Comparison of ENCODE assay signal across 11 cellular contexts in the genomic region with DNA sequence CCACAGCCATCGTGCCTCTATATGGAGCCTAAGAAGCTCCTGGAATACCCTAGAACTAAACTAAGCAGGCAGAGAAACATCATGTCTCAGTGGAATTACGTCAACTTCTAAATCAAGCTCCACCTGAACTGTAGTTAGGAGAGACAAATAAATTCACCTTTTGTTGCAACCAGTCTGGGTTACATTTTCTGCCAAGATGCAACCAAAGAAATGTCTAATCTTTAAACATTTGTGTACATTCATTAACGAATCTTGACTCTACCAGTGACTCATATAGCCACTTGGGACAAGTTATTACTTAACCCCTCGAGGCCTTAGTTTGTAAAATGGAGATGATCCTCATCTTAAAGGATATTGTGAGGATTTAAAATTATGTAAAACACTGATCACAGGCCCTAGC. TPM values are rescaled to one million over a fixed set of nuclear protein-coding genes. Genes with fewer than 3 reads are reported as not detected.
DNase-seq lines count a peak whose midpoint lies in the region; FAIRE-seq and TF ChIP-seq lines count a peak whose summit lies in the region.
"Had no signal": no experiment of that assay in that cellular context is flagged by ENCODE, and none has a peak within 500 bp of the region (broad histone marks: within the 10 kb centered on the region; RNA-seq: fewer than 3 reads in every experiment).

No MANE protein-coding gene starts in this region.

- no peak overlapping the region for H3K14ac ChIP-seq in neuronal stem cell (ENCODE audit: low read length)

- no peak overlapping the region for H2BK5ac ChIP-seq in neuronal stem cell (ENCODE audit: low read length)

- no peak overlapping the region for H4K8ac ChIP-seq in neuronal stem cell (ENCODE audit: low read depth, low read length)

- H3K9me3 ChIP-seq in GM23248 (ENCODE audit: low read depth) = no peaks in the 10 kb centered on the region
- no peaks in the 10 kb centered on the region for H3K9me3 ChIP-seq in hepatocyte (ENCODE audit: low read depth)
- no peaks in the 10 kb centered on the region for H3K9me3 ChIP-seq in testis
- H3K9me3 ChIP-seq in neuronal stem cell (replicated peaks in 1 of 2; ENCODE audit: control insufficient read depth in 2 of 2, insufficient read depth in 1 of 2, low read depth in 1 of 2, low read length in 2 of 2) = no peaks in the 10 kb centered on the region
- H3K9me3 ChIP-seq: gastroesophageal sphincter had no signal

- peaks cover 45% of the 10 kb centered on the region for H3K36me3 Mint-ChIP-seq in Calu3 (ENCODE audit: insufficient read depth, unreplicated experiment)

- H3K4me3 Mint-ChIP-seq in Calu3 (ENCODE audit: low read depth, unreplicated experiment) = peak overlapping the region; percentile 55

- no peak for FAIRE-seq in HTR-8/SVneo (lab: Jason Lieb, UNC)

- H3K4me3 ChIP-seq in GM23248 = no peak overlapping the region
- no peak overlapping the region for H3K4me3 ChIP-seq in hepatocyte
- H3K4me3 ChIP-seq in testis = no peak overlapping the region
- no peak overlapping the region for H3K4me3 ChIP-seq in neuronal stem cell (ENCODE audit: low read length in 2 of 2)
- H3K4me3 ChIP-seq: gastroesophageal sphincter had no signal

- H3K4me1 ChIP-seq in GM23248 (ENCODE audit: insufficient read depth) (peaks cover 61% of the 10 kb centered on the region), hepatocyte (ENCODE audit: insufficient read depth) (peaks cover 34% of the 10 kb centered on the region), testis (no peaks in the 10 kb centered on the region), neuronal stem cell (ENCODE audit: control insufficient read depth in 2 of 2, insufficient read depth in 1 of 2, low read depth in 1 of 2, low read length in 2 of 2) (peaks cover 0 to 3% of the 10 kb centered on the region in 2 donors)

- H2AK5ac ChIP-seq in neuronal stem cell (ENCODE audit: low read depth, low read length) = no peak overlapping the region

- H3K27ac ChIP-seq in GM23248 = no peak overlapping the region
- H3K27ac ChIP-seq in hepatocyte = peak overlapping the region; percentile 87
- no peak overlapping the region for H3K27ac ChIP-seq in testis
- no peak overlapping the region for H3K27ac ChIP-seq in neuronal stem cell (replicated peaks; ENCODE audit: low read length)
- H3K27ac ChIP-seq: gastroesophageal sphincter had no signal

- H4K20me1 ChIP-seq in GM23248 (ENCODE audit: insufficient read depth) (no peaks in the 10 kb centered on the region), hepatocyte (ENCODE audit: insufficient read depth, poor library complexity, severe bottlenecking) (no peaks in the 10 kb centered on the region)

- H3K27ac Mint-ChIP-seq in Calu3 (ENCODE audit: unreplicated experiment) = peak overlapping the region; percentile 95

- no peak overlapping the region for H2BK15ac ChIP-seq in neuronal stem cell (ENCODE audit: low read length)

- H2BK120ac ChIP-seq in neuronal stem cell (ENCODE audit: low read depth, low read length) = no peak overlapping the region

- no peaks in the 10 kb centered on the region for H3K9me3 Mint-ChIP-seq in Calu3 (ENCODE audit: low read depth, unreplicated experiment)

- H3K27me3 Mint-ChIP-seq in Calu3 (ENCODE audit: unreplicated experiment) = no peaks in the 10 kb centered on the region

- TF ChIP-seq POLR2A in testis (IDR thresholded peaks at IDR 0.05) = no peak

- in situ Hi-C loops in GM23248 (cut with MboI) = loop anchor here (25.0 kb wide), 2 partner anchors 649 to 774 kb away; no protein-coding TSS in a partner anchor

- H3K9me2 ChIP-seq in GM23248 (ENCODE audit: insufficient read depth) (no peaks in the 10 kb centered on the region), hepatocyte (replicated peaks; ENCODE audit: insufficient read depth) (no peaks in the 10 kb centered on the region)

- H3K36me3 ChIP-seq in GM23248 (ENCODE audit: low read depth) (no peaks in the 10 kb centered on the region; the same call in 1 of the 2 replicates), hepatocyte (replicated peaks; ENCODE audit: insufficient read depth, low read depth) (no peaks in the 10 kb centered on the region), testis (ENCODE audit: low read depth, missing control alignments) (no peaks in the 10 kb centered on the region), neuronal stem cell (replicated peaks in 1 of 2; ENCODE audit: control insufficient read depth in 2 of 2, insufficient read depth in 2 of 2, low read length in 2 of 2) (no peaks in the 10 kb centered on the region)
- H3K36me3 ChIP-seq: gastroesophageal sphincter had no signal

- 43 to 51% methylated on average over 4 of the region's 4 CpGs for WGBS in GM23248 (ENCODE audit: low coverage in 1 of 2, low lambda C conversion rate in 2 of 2, missing lambda C conversion rate in 2 of 2), 2 experiments
- WGBS in hepatocyte (ENCODE audit: low lambda C conversion rate, missing lambda C conversion rate) = 57% methylated on average over 4 of the region's 4 CpGs
- WGBS in testis, 2 donors = 86 to 87% methylated on average over 4 of the region's 4 CpGs
- whole genome bisulfite sequencing in neuronal stem cell (ENCODE audit: extremely low coverage in 2 of 2, insufficient read length in 2 of 2, insufficient replicate concordance in 1 of 2), 2 donors = no CpG with 5 or more reads among the region's 4 CpGs

- peaks cover 47% of the 10 kb centered on the region; the same call in 1 of the 2 replicates for H3F3A ChIP-seq in GM23248 (ENCODE audit: insufficient read depth)

- H3K4ac ChIP-seq in neuronal stem cell (ENCODE audit: low read length) = no peak overlapping the region

- no TSS peak for BruUV-seq in Calu3 (replicated peaks; lab: Mats Ljungman, UMichigan)

- no peak for TF ChIP-seq CTCF in Calu3 (IDR thresholded peaks at IDR 0.05; ENCODE audit: unreplicated experiment)
- TF ChIP-seq CTCF in hepatocyte (IDR thresholded peaks at IDR 0.05; ENCODE audit: poor library complexity) = no peak
- no peak for TF ChIP-seq CTCF in testis (IDR thresholded peaks at IDR 0.05)

- no peak overlapping the region for H3K18ac ChIP-seq in neuronal stem cell (ENCODE audit: low read length)

- H3K79me1 ChIP-seq in neuronal stem cell (ENCODE audit: low read depth, low read length) = peaks cover 4% of the 10 kb centered on the region

- no peak overlapping the region for H2BK12ac ChIP-seq in neuronal stem cell (ENCODE audit: low read length)

- H4K91ac ChIP-seq in neuronal stem cell (ENCODE audit: low read depth, low read length, poor library complexity) = no peak overlapping the region

- CTCF ChIA-PET in Calu3 (lab: Charles Lee) = interaction anchor here (1.0 to 1.7 kb wide), 3 partner anchors 10 to 16 kb away, joined by 3 to 6 read pairs (median 4); no protein-coding TSS in a partner anchor

- no peaks in the 10 kb centered on the region for H3K27me3 ChIP-seq in GM23248 (replicated peaks; ENCODE audit: insufficient read depth)
- no peaks in the 10 kb centered on the region for H3K27me3 ChIP-seq in hepatocyte
- no peaks in the 10 kb centered on the region for H3K27me3 ChIP-seq in testis
- no peaks in the 10 kb centered on the region for H3K27me3 ChIP-seq in neuronal stem cell (ENCODE audit: control insufficient read depth in 3 of 3, insufficient read depth in 3 of 3, low read depth in 1 of 3, low read length in 3 of 3)
- H3K27me3 ChIP-seq: gastroesophageal sphincter had no signal

- H3K9ac ChIP-seq in GM23248 = no peak overlapping the region
- H3K9ac ChIP-seq in neuronal stem cell (ENCODE audit: low read depth, low read length, poor library complexity) = no peak overlapping the region

- intact Hi-C loops in Calu3 (cut with micrococcal nuclease; ENCODE audit: unreplicated experiment) (loop anchor here (5.0 to 10.0 kb wide), 3 partner anchors 89 to 777 kb away; no protein-coding TSS in a partner anchor), testis (cut with DNase I; ENCODE audit: low total_unique reads) (no loop called here)

- H3K4me1 Mint-ChIP-seq in Calu3 (ENCODE audit: low read depth, unreplicated experiment) = peaks cover 80% of the 10 kb centered on the region

- H2AFZ ChIP-seq in GM23248 (peak overlapping the region; percentile 25; the same call in 1 of the 2 replicates), hepatocyte (no peak overlapping the region), neuronal stem cell (ENCODE audit: low read length) (no peak overlapping the region)

- DNase-seq in Calu3 (no peak), GM23248 (peak; percentile 66), HT-29 (ENCODE audit: low spot score) (peak; percentile 79), hepatocyte (ENCODE audit: low spot score) (peak; percentile 16), testis (no peak), HK-2 (ENCODE audit: unreplicated experiment) (no peak), HTR-8/SVneo (ENCODE audit: insufficient read length, low spot score) (no peak), neuronal stem cell (ENCODE audit: low spot score) (no peak)
- DNase-seq: NCI-H187 treated with DMSO at 0.1 percent for 48 hours; stimulated activated naive CD4-positive, alpha-beta T cell treated with Interleukin-2 at 50 U/mL for 16 hours had no signal

- no peak overlapping the region for H3K23ac ChIP-seq in neuronal stem cell (ENCODE audit: low read depth, low read length, poor library complexity)

- H3K79me2 ChIP-seq in GM23248 (ENCODE audit: insufficient read depth) (peaks cover 79% of the 10 kb centered on the region), hepatocyte (peaks cover 91% of the 10 kb centered on the region)

- H3K4me2 ChIP-seq in GM23248 (ENCODE audit: unreplicated experiment) (peak overlapping the region; percentile 33), hepatocyte (peak overlapping the region; percentile 34), neuronal stem cell (ENCODE audit: insufficient read depth, low read length, poor library complexity, severe bottlenecking) (no peak overlapping the region)

RNA-seq across cellular contexts. Expression of a gene that starts 8.9 kb away (rescaled TPM):
- total RNA-seq in Calu3 (2022) (201 and 265 TPM in 2 replicates), hepatocyte (78.5 and 80.2 TPM in 2 replicates), testis (10 to 100 TPM; 12.5 to 13.3 TPM)
- 23.1 and 34.5 TPM in 2 replicates for total RNA-seq in GM23248 (2014; rRNA removed; shearing (Covaris generic))
- polyA plus RNA-seq in GM23248 (2016; fragmentation: Nextera tagmentation; extraction: Ambion mirVana) (22.3 and 24.6 TPM in 2 replicates), hepatocyte (42.0 and 43.1 TPM in 2 replicates), testis (ENCODE audit: insufficient read depth, low read depth, low replicate concordance) (9.1 TPM)
- 127 and 190 TPM in 2 replicates for total RNA-seq in HT-29 (2014; rRNA removed; shearing (Covaris generic))
- polyA plus RNA-seq in neuronal stem cell (2013, experiment 1 of 2) = 17.7 TPM
- polyA plus RNA-seq in neuronal stem cell (2013, experiment 2 of 2) = 16.8 TPM

Comparison
In these comparisons a context has a peak if more than half of its experiments do, and no peak if none do; other contexts are left out.
1. DNase-seq: peak in GM23248 (single experiment), HT-29 (single experiment) and hepatocyte (single experiment); none in Calu3 (single experiment), testis (single experiment), HK-2 (single experiment), HTR-8/SVneo (single experiment) and neuronal stem cell (single experiment).